In the genomic region with DNA sequence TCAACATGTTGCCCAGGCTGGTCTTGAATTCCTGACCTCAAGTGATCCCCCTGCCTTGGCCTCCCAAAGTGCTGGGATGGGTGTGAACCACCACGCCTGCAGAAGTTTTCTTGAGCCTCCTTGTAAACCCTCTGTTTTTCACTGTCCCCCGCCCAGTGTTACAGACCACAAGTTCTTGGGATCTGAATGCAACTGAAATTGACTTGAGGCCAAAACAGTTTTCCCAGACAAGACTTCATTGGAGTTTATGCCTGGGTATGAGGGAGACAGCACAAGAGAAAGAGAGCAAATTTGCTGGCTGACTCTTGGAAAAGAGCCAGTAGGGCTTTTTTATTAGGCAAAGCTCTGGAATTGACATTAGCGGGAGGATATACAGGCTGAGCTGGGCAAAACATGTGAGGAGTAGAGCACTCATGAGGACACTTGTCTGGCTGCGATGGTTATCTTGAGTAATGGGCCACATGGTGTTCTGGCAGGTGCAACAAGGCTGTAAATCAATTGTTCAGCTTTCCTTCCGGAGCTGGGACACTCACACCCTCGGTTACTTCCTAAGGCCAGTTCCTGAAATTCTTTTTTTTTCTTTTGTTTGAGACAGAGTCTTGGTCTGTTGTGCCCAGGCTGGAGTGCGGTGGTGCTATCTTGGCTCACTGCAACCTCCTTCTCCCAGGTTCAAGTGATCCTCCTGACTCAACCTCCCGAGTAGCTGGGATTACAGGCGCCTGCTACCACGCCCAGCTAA, we compare ENCODE assay signal across 1 cellular context.
TF ChIP-seq lines count a peak whose summit lies in the region.

No MANE protein-coding gene starts in this region.

TF ChIP-seq in HEK293, 187 proteins besides CTCF, POLR2A, EP300 and RAD21 (continued from another document and continues in another):
- TF ChIP-seq ZNF629 (tag by site-specific recombination; IDR thresholded peaks at IDR 0.05) = peak; percentile 81
- TF ChIP-seq, protein P1, sequence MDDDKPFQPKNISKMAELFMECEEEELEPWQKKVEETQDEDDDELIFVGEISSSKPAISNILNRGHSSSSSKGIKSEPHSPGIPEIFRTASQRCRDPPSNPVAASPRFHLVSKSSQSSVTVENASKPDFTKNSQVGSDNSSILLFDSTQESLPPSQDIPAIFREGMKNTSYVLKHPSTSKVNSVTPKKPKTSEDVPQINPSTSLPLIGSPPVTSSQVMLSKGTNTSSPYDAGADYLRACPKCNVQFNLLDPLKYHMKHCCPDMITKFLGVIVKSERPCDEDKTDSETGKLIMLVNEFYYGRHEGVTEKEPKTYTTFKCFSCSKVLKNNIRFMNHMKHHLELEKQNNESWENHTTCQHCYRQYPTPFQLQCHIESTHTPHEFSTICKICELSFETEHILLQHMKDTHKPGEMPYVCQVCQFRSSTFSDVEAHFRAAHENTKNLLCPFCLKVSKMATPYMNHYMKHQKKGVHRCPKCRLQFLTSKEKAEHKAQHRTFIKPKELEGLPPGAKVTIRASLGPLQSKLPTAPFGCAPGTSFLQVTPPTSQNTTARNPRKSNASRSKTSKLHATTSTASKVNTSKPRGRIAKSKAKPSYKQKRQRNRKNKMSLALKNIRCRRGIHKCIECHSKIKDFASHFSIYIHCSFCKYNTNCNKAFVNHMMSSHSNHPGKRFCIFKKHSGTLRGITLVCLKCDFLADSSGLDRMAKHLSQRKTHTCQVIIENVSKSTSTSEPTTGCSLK (tag by site-specific recombination; IDR thresholded peaks at IDR 0.05) = no peak
- TF ChIP-seq ZNF37A (tag by site-specific recombination; IDR thresholded peaks at IDR 0.05) = no peak
- no peak for TF ChIP-seq ZNF658 (tag by site-specific recombination; IDR thresholded peaks at IDR 0.05)
- TF ChIP-seq KLF16 (tag by site-specific recombination; IDR thresholded peaks at IDR 0.05) = peak; percentile 62
- peak; percentile 98 for TF ChIP-seq ZSCAN30 (tag by site-specific recombination; IDR thresholded peaks at IDR 0.05)
- TF ChIP-seq ZIC2 (tag by site-specific recombination; IDR thresholded peaks at IDR 0.05) = peak; percentile 94
- TF ChIP-seq ZNF169 (tag by site-specific recombination; IDR thresholded peaks at IDR 0.05) = no peak
- TF ChIP-seq, protein P2, sequence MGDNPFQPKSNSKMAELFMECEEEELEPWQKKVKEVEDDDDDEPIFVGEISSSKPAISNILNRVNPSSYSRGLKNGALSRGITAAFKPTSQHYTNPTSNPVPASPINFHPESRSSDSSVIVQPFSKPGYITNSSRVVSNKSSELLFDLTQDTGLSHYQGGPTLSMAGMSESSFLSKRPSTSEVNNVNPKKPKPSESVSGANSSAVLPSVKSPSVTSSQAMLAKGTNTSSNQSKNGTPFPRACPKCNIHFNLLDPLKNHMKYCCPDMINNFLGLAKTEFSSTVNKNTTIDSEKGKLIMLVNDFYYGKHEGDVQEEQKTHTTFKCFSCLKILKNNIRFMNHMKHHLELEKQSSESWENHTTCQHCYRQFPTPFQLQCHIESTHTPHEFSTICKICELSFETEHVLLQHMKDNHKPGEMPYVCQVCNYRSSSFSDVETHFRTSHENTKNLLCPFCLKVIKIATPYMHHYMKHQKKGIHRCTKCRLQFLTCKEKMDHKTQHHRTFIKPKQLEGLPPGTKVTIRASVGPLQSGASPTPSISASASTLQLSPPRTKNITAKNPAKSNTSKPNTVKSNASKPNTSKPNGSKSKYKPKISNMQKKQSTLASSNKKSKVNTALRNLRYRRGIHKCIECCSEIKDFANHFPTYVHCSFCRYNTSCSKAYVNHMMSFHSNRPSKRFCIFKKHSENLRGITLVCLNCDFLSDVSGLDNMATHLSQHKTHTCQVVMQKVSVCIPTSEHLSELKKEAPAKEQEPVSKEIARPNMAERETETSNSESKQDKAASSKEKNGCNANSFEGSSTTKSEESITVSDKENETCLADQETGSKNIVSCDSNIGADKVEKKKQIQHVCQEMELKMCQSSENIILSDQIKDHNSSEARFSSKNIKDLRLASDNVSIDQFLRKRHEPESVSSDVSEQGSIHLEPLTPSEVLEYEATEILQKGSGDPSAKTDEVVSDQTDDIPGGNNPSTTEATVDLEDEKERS (tag by site-specific recombination; IDR thresholded peaks at IDR 0.05) = no peak
- TF ChIP-seq, protein P3, sequence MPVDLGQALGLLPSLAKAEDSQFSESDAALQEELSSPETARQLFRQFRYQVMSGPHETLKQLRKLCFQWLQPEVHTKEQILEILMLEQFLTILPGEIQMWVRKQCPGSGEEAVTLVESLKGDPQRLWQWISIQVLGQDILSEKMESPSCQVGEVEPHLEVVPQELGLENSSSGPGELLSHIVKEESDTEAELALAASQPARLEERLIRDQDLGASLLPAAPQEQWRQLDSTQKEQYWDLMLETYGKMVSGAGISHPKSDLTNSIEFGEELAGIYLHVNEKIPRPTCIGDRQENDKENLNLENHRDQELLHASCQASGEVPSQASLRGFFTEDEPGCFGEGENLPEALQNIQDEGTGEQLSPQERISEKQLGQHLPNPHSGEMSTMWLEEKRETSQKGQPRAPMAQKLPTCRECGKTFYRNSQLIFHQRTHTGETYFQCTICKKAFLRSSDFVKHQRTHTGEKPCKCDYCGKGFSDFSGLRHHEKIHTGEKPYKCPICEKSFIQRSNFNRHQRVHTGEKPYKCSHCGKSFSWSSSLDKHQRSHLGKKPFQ (tag by site-specific recombination; IDR thresholded peaks at IDR 0.05) = peak; percentile 98
- no peak for TF ChIP-seq ZNF792 (tag by site-specific recombination; IDR thresholded peaks at IDR 0.05)
- TF ChIP-seq, protein P4, sequence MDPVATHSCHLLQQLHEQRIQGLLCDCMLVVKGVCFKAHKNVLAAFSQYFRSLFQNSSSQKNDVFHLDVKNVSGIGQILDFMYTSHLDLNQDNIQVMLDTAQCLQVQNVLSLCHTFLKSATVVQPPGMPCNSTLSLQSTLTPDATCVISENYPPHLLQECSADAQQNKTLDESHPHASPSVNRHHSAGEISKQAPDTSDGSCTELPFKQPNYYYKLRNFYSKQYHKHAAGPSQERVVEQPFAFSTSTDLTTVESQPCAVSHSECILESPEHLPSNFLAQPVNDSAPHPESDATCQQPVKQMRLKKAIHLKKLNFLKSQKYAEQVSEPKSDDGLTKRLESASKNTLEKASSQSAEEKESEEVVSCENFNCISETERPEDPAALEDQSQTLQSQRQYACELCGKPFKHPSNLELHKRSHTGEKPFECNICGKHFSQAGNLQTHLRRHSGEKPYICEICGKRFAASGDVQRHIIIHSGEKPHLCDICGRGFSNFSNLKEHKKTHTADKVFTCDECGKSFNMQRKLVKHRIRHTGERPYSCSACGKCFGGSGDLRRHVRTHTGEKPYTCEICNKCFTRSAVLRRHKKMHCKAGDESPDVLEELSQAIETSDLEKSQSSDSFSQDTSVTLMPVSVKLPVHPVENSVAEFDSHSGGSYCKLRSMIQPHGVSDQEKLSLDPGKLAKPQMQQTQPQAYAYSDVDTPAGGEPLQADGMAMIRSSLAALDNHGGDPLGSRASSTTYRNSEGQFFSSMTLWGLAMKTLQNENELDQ (tag by site-specific recombination; IDR thresholded peaks at IDR 0.05; ENCODE audit: low read depth) = peak; percentile 89
- no peak for TF ChIP-seq ZNF621 (tag by site-specific recombination; IDR thresholded peaks at IDR 0.05)
- no peak for TF ChIP-seq ZNF292 (tag by site-specific recombination; IDR thresholded peaks at IDR 0.05; ENCODE audit: borderline replicate concordance, low read depth)
- TF ChIP-seq, protein P5, sequence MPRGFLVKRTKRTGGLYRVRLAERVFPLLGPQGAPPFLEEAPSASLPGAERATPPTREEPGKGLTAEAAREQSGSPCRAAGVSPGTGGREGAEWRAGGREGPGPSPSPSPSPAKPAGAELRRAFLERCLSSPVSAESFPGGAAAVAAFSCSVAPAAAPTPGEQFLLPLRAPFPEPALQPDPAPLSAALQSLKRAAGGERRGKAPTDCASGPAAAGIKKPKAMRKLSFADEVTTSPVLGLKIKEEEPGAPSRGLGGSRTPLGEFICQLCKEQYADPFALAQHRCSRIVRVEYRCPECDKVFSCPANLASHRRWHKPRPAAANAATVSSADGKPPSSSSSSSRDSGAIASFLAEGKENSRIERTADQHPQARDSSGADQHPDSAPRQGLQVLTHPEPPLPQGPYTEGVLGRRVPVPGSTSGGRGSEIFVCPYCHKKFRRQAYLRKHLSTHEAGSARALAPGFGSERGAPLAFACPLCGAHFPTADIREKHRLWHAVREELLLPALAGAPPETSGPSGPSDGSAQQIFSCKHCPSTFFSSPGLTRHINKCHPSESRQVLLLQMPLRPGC (tag by site-specific recombination; IDR thresholded peaks at IDR 0.05) = 0 out of 2 replicates have a peak, but pooled peaks have one; percentile 37
- TF ChIP-seq ZNF155 (tag by site-specific recombination; IDR thresholded peaks at IDR 0.05) = no peak
- TF ChIP-seq, protein P6, sequence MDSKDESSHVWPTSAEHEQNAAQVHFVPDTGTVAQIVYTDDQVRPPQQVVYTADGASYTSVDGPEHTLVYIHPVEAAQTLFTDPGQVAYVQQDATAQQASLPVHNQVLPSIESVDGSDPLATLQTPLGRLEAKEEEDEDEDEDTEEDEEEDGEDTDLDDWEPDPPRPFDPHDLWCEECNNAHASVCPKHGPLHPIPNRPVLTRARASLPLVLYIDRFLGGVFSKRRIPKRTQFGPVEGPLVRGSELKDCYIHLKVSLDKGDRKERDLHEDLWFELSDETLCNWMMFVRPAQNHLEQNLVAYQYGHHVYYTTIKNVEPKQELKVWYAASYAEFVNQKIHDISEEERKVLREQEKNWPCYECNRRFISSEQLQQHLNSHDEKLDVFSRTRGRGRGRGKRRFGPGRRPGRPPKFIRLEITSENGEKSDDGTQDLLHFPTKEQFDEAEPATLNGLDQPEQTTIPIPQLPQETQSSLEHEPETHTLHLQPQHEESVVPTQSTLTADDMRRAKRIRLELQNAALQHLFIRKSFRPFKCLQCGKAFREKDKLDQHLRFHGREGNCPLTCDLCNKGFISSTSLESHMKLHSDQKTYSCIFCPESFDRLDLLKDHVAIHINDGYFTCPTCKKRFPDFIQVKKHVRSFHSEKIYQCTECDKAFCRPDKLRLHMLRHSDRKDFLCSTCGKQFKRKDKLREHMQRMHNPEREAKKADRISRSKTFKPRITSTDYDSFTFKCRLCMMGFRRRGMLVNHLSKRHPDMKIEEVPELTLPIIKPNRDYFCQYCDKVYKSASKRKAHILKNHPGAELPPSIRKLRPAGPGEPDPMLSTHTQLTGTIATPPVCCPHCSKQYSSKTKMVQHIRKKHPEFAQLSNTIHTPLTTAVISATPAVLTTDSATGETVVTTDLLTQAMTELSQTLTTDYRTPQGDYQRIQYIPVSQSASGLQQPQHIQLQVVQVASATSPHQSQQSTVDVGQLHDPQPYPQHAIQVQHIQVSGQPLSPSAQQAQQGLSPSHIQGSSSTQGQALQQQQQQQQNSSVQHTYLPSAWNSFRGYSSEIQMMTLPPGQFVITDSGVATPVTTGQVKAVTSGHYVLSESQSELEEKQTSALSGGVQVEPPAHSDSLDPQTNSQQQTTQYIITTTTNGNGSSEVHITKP (tag by site-specific recombination; IDR thresholded peaks at IDR 0.05) = peak; percentile 86
- TF ChIP-seq, protein P7, sequence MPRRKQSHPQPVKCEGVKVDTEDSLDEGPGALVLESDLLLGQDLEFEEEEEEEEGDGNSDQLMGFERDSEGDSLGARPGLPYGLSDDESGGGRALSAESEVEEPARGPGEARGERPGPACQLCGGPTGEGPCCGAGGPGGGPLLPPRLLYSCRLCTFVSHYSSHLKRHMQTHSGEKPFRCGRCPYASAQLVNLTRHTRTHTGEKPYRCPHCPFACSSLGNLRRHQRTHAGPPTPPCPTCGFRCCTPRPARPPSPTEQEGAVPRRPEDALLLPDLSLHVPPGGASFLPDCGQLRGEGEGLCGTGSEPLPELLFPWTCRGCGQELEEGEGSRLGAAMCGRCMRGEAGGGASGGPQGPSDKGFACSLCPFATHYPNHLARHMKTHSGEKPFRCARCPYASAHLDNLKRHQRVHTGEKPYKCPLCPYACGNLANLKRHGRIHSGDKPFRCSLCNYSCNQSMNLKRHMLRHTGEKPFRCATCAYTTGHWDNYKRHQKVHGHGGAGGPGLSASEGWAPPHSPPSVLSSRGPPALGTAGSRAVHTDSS (tag by site-specific recombination; IDR thresholded peaks at IDR 0.05) = peak; percentile 36; the same call in 1 of the 2 replicates
- no peak for TF ChIP-seq ZNF274 (IDR thresholded peaks at IDR 0.05; ENCODE audit: low read length)
- no peak for TF ChIP-seq ZNF274 (tag by site-specific recombination; IDR thresholded peaks at IDR 0.05; ENCODE audit: borderline replicate concordance)
- no peak for TF ChIP-seq ZNF830 (tag by site-specific recombination; IDR thresholded peaks at IDR 0.05; ENCODE audit: low read depth)
- TF ChIP-seq KLF1 (tag by site-specific recombination; IDR thresholded peaks at IDR 0.05) = peak; percentile 100
- TF ChIP-seq, protein P8, sequence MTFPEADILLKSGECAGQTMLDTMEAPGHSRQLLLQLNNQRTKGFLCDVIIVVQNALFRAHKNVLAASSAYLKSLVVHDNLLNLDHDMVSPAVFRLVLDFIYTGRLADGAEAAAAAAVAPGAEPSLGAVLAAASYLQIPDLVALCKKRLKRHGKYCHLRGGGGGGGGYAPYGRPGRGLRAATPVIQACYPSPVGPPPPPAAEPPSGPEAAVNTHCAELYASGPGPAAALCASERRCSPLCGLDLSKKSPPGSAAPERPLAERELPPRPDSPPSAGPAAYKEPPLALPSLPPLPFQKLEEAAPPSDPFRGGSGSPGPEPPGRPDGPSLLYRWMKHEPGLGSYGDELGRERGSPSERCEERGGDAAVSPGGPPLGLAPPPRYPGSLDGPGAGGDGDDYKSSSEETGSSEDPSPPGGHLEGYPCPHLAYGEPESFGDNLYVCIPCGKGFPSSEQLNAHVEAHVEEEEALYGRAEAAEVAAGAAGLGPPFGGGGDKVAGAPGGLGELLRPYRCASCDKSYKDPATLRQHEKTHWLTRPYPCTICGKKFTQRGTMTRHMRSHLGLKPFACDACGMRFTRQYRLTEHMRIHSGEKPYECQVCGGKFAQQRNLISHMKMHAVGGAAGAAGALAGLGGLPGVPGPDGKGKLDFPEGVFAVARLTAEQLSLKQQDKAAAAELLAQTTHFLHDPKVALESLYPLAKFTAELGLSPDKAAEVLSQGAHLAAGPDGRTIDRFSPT (tag by site-specific recombination; IDR thresholded peaks at IDR 0.05) = peak; percentile 81
- no peak for TF ChIP-seq ZNF624 (tag by site-specific recombination; IDR thresholded peaks at IDR 0.05)
- TF ChIP-seq, protein P9, sequence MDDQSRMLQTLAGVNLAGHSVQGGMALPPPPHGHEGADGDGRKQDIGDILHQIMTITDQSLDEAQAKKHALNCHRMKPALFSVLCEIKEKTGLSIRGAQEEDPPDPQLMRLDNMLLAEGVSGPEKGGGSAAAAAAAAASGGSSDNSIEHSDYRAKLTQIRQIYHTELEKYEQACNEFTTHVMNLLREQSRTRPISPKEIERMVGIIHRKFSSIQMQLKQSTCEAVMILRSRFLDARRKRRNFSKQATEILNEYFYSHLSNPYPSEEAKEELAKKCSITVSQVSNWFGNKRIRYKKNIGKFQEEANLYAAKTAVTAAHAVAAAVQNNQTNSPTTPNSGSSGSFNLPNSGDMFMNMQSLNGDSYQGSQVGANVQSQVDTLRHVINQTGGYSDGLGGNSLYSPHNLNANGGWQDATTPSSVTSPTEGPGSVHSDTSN (CRISPR knock-in tag; IDR thresholded peaks at IDR 0.05) = no peak
- TF ChIP-seq, protein P10, sequence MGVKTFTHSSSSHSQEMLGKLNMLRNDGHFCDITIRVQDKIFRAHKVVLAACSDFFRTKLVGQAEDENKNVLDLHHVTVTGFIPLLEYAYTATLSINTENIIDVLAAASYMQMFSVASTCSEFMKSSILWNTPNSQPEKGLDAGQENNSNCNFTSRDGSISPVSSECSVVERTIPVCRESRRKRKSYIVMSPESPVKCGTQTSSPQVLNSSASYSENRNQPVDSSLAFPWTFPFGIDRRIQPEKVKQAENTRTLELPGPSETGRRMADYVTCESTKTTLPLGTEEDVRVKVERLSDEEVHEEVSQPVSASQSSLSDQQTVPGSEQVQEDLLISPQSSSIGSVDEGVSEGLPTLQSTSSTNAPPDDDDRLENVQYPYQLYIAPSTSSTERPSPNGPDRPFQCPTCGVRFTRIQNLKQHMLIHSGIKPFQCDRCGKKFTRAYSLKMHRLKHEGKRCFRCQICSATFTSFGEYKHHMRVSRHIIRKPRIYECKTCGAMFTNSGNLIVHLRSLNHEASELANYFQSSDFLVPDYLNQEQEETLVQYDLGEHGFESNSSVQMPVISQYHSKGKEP (tag by site-specific recombination; IDR thresholded peaks at IDR 0.05) = peak; percentile 90
- no peak for TF ChIP-seq ZNF670 (tag by site-specific recombination; IDR thresholded peaks at IDR 0.05; ENCODE audit: low read depth)
